Comparison of ENCODE assay signal across 10 cellular contexts in genomic region chr2:240387669-240388358, GRCh38. TPM values are rescaled to one million over a fixed set of nuclear protein-coding genes. Genes with fewer than 3 reads are reported as not detected.
DNase-seq lines count a peak whose midpoint lies in the region; ATAC-seq and TF ChIP-seq lines count a peak whose summit lies in the region.
"Had no signal": no experiment of that assay in that cellular context is flagged by ENCODE, and none has a peak within 500 bp of the region (broad histone marks: within the 10 kb centered on the region; RNA-seq: fewer than 3 reads in every experiment).

No MANE protein-coding gene starts in this region.

- peaks cover 12% of the 10 kb centered on the region for H3K4me1 ChIP-seq in GM23248 (ENCODE audit: insufficient read depth)
- peaks cover 25% of the 10 kb centered on the region for H3K4me1 ChIP-seq in adipocyte (ENCODE audit: control insufficient read depth, insufficient read depth, low read length)
- no peaks in the 10 kb centered on the region for H3K4me1 ChIP-seq in cardiac muscle cell (ENCODE audit: low read depth)
- peaks cover 0 to 12% (median 10%) of the 10 kb centered on the region in 4 donors for H3K4me1 ChIP-seq in sigmoid colon

- peak overlapping the region; percentile 35 for H3K27ac ChIP-seq in GM23248
- H3K27ac ChIP-seq in cardiac muscle cell = no peak overlapping the region
- peak overlapping the region in 2 of 4 donors; percentile 9 to 26 for H3K27ac ChIP-seq in sigmoid colon

- H3F3A ChIP-seq in GM23248 (ENCODE audit: insufficient read depth) = no peaks in the 10 kb centered on the region

- TF ChIP-seq CTCF in cardiac muscle cell (IDR thresholded peaks at IDR 0.05; ENCODE audit: low read depth, low read length) = peak; percentile 16
- no peak for TF ChIP-seq CTCF in sigmoid colon (IDR thresholded peaks at IDR 0.05)

- H2AFZ ChIP-seq in GM23248 = peak overlapping the region; percentile 36

- no peak for ATAC-seq in GM19397 (IDR thresholded peaks at IDR 0.05; ENCODE audit: unreplicated experiment)

- peak overlapping the region; percentile 20; the same call in 1 of the 2 replicates for H3K4me3 ChIP-seq in GM23248
- H3K4me3 ChIP-seq in adipocyte (ENCODE audit: low read length) = peak overlapping the region; percentile 56
- H3K4me3 ChIP-seq in cardiac muscle cell = no peak overlapping the region
- no peak overlapping the region for H3K4me3 ChIP-seq in sigmoid colon

- H3K9me2 ChIP-seq in GM23248 (ENCODE audit: insufficient read depth) = no peaks in the 10 kb centered on the region

- no peaks in the 10 kb centered on the region for H3K79me2 ChIP-seq in GM23248 (ENCODE audit: insufficient read depth)

- H3K9ac ChIP-seq in GM23248 = peak overlapping the region; percentile 51
- H3K9ac ChIP-seq in adipocyte (ENCODE audit: low read length) = peak overlapping the region; percentile 70

- no peaks in the 10 kb centered on the region for H3K36me3 ChIP-seq in GM23248 (ENCODE audit: low read depth)
- no peaks in the 10 kb centered on the region for H3K36me3 ChIP-seq in adipocyte (ENCODE audit: control insufficient read depth, insufficient read depth, low read length, severe bottlenecking)
- no peaks in the 10 kb centered on the region for H3K36me3 ChIP-seq in cardiac muscle cell
- H3K36me3 ChIP-seq in sigmoid colon = no peaks in the 10 kb centered on the region

- no peak for TF ChIP-seq POLR2A in sigmoid colon (IDR thresholded peaks at IDR 0.05)

- DNase-seq in GM23248 (peak; percentile 93), adipocyte (ENCODE audit: low read depth) (peak; percentile 93), cardiac muscle cell (ENCODE audit: low read depth in 1 of 2, low spot score in 1 of 2) (peak in 1 of 2 donors; percentile 96), sigmoid colon (peak; percentile 81), NCI-H82 treated with DMSO at 0.1 percent for 48 hours (lab: John Stamatoyannopoulos, UW; ENCODE audit: unreplicated experiment) (no peak), NCI-H524 (lab: John Stamatoyannopoulos, UW) (no peak), GM19240 (ENCODE audit: insufficient read length, low spot score) (no peak)
- DNase-seq: NCI-H1105; stimulated activated naive CD4-positive, alpha-beta T cell treated with Interleukin-2 at 50 U/mL for 16 hours had no signal

- intact Hi-C loops in sigmoid colon (cut with DNase I) = no loop called here

- H3K4me2 ChIP-seq in GM23248 (ENCODE audit: unreplicated experiment) = peak overlapping the region; percentile 46

- 39 to 43% methylated on average over 16 of the region's 16 CpGs for WGBS in GM23248 (ENCODE audit: low coverage in 1 of 2, low lambda C conversion rate in 2 of 2, missing lambda C conversion rate in 2 of 2), 2 experiments
- 77 to 78% methylated on average over 16 of the region's 16 CpGs for WGBS in sigmoid colon, 2 donors

- no peak for TF ChIP-seq EP300 in sigmoid colon (IDR thresholded peaks at IDR 0.05)

- no peaks in the 10 kb centered on the region for H3K27me3 ChIP-seq in GM23248 (replicated peaks; ENCODE audit: insufficient read depth)
- no peaks in the 10 kb centered on the region for H3K27me3 ChIP-seq in adipocyte (replicated peaks; ENCODE audit: control insufficient read depth, insufficient read depth, low read length)
- H3K27me3 ChIP-seq in cardiac muscle cell = no peaks in the 10 kb centered on the region
- H3K27me3 ChIP-seq in sigmoid colon = no peaks in the 10 kb centered on the region

- in situ Hi-C loops in GM23248 (cut with MboI) = no loop called here

- H3K9me3 ChIP-seq in GM23248 (ENCODE audit: low read depth) (no peaks in the 10 kb centered on the region), adipocyte (ENCODE audit: control insufficient read depth, low read length) (no peaks in the 10 kb centered on the region), cardiac muscle cell (ENCODE audit: low read depth) (no peaks in the 10 kb centered on the region), sigmoid colon (no peaks in the 10 kb centered on the region)

- H4K20me1 ChIP-seq in GM23248 (ENCODE audit: insufficient read depth) = no peaks in the 10 kb centered on the region

RNA-seq across cellular contexts. Expression of gene GPC1, which starts 47.6 kb away (rescaled TPM):
- total RNA-seq in GM23248 (2014; rRNA removed; shearing (Covaris generic)) = 88.2 and 101 TPM in 2 replicates
- polyA plus RNA-seq in GM23248 (2016; fragmentation: Nextera tagmentation; extraction: Ambion mirVana) = 66.4 and 71.6 TPM in 2 replicates
- total RNA-seq in cardiac muscle cell = 75.1 and 80.9 TPM in 2 replicates
- 57.8 and 60.4 TPM in 2 replicates for polyA plus RNA-seq in cardiac muscle cell
- total RNA-seq in sigmoid colon = 10 to 100 TPM in 3 of 4 donors, 1 to 10 TPM in 1; 7.2 to 30.7 (median 23.7) TPM
- polyA plus RNA-seq in sigmoid colon = 10 to 100 TPM in 1 of 3 donors, 1 to 10 TPM in 2; 3.0 to 15.8 (median 7.2) TPM

Comparison
In these comparisons a context has a peak if more than half of its experiments do, and no peak if none do; other contexts are left out.
1. DNase-seq: peak in GM23248 (single experiment), adipocyte (single experiment) and sigmoid colon (single experiment); none in NCI-H82 treated with DMSO at 0.1 percent for 48 hours (single experiment), NCI-H524 (0 of 2) and GM19240 (single experiment).
2. H3K4me3 ChIP-seq: peak in GM23248 (single experiment) and adipocyte (single experiment); none in cardiac muscle cell (single experiment) and sigmoid colon (0 of 4).